9 cellular contexts compared by ENCODE assay signal in the genomic region with DNA sequence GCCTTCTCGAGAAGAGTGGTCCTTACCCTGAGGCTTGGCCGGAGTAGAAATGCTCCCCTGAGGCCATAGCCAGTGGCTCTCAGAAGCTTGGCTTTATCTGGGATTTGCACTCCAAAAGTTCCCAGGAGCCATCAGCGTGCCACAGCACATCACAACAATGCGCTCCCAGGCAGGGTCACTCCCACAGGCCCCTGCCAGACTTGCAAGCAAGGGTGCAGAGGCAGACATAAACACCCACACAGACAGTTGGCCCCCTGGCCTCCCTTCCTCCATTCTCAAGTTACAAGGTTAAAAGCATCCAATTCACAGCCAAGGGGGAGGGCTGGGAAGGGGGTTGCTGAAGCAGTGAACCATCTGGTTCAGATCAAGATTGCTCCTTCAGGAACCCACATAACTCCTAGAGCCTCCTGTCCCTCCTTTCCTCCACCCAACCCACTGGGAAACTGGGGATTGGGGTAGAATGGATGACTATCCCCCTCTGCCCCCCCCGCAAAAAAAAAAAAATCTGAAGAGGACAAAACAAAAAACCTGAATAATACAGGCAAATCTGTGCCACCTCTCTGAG. TPM values are rescaled to one million over a fixed set of nuclear protein-coding genes. Genes with fewer than 3 reads are reported as not detected.
DNase-seq lines count a peak whose midpoint lies in the region; ATAC-seq, FAIRE-seq and TF ChIP-seq lines count a peak whose summit lies in the region.
"Had no signal": no experiment of that assay in that cellular context is flagged by ENCODE, and none has a peak within 500 bp of the region (broad histone marks: within the 10 kb centered on the region; RNA-seq: fewer than 3 reads in every experiment).

No MANE protein-coding gene starts in this region.

- TF ChIP-seq CTCF in OCI-LY7 (conservative IDR thresholded peaks at IDR 0.05; ENCODE audit: low read length) = no peak

- H3K4me1 ChIP-seq in OCI-LY7 (ENCODE audit: insufficient read depth, low read length, poor library complexity, severe bottlenecking) = peaks cover 52% of the 10 kb centered on the region

- no peak overlapping the region for H2AFZ ChIP-seq in OCI-LY7 (ENCODE audit: low read length)

- H4K20me1 ChIP-seq in OCI-LY7 (ENCODE audit: insufficient read depth, low read length) = no peaks in the 10 kb centered on the region

- POLR2A ChIA-PET in OCI-LY7 (lab: Charles Lee) = interaction anchor here (0.6 to 2.1 kb wide), 7 partner anchors 12 to 86 kb away, joined by 3 to 19 read pairs (median 4); a partner anchor contains a TSS

- H3K4me2 ChIP-seq in OCI-LY7 (ENCODE audit: low read length) = peak overlapping the region; percentile 87

- peak overlapping the region; percentile 68 for H3K27ac ChIP-seq in OCI-LY7 (ENCODE audit: low read depth, low read length, poor library complexity, severe bottlenecking)

- no peaks in the 10 kb centered on the region for H3K9me2 ChIP-seq in OCI-LY7 (ENCODE audit: insufficient read depth, low read length)

- H3K79me2 ChIP-seq in OCI-LY7 (ENCODE audit: insufficient read depth, low read depth, low read length) = peaks cover 58% of the 10 kb centered on the region

- no peak for ATAC-seq in GM21529 (IDR thresholded peaks at IDR 0.05; ENCODE audit: unreplicated experiment)

- peak; percentile 4 for FAIRE-seq in endometrium (lab: Jason Lieb, UNC)
- FAIRE-seq: colon had no signal

- peak overlapping the region; percentile 97 for H3K4me3 ChIP-seq in OCI-LY7 (ENCODE audit: low read depth, low read length, poor library complexity, severe bottlenecking)

- DNase-seq in NCI-H526 (lab: John Stamatoyannopoulos, UW) (peak; percentile 9 to 27), NCI-H526 treated with DMSO at 0.1 percent for 48 hours (lab: John Stamatoyannopoulos, UW) (no peak), OCI-LY7 (ENCODE audit: low spot score) (peak; percentile 64), retina (peak; percentile 62), COR-L47 (lab: John Stamatoyannopoulos, UW) (no peak), ureter (ENCODE audit: low spot score) (no peak)

- intact Hi-C loops in OCI-LY7 (cut with micrococcal nuclease; ENCODE audit: unreplicated experiment) = no loop called here

- BruUV-seq in OCI-LY7 (replicated peaks; lab: Mats Ljungman, UMichigan) = TSS peak; percentile 53

- no peaks in the 10 kb centered on the region for H3K9me3 ChIP-seq in OCI-LY7 (ENCODE audit: low read length)

- CTCF ChIA-PET in OCI-LY7 (lab: Charles Lee; ENCODE audit: unreplicated experiment) = interaction anchor here (0.9 kb wide), 1 partner anchor 20 kb away, joined by 3 read pairs; no protein-coding TSS in a partner anchor

- H3K36me3 ChIP-seq in OCI-LY7 (ENCODE audit: insufficient read depth, low read length) = peaks cover 19% of the 10 kb centered on the region

RNA-seq across cellular contexts. Expression of a gene that starts 1.8 kb away (rescaled TPM):
- total RNA-seq in OCI-LY7 (2014; rRNA removed; shearing (Covaris generic)) = 42.6 and 44.6 TPM in 2 replicates
- total RNA-seq in OCI-LY7 (2022) = 48.5 and 61.0 TPM in 2 replicates
- 28.9 TPM for total RNA-seq in ureter

RNA-seq across cellular contexts. Expression of a gene that starts 17.3 kb away (rescaled TPM):
- total RNA-seq in OCI-LY7 (2014; rRNA removed; shearing (Covaris generic)) = 6.8 and 7.4 TPM in 2 replicates
- total RNA-seq in OCI-LY7 (2022) (14.2 and 14.3 TPM in 2 replicates), ureter (29.7 TPM)

Comparison
In these comparisons a context has a peak if more than half of its experiments do, and no peak if none do; other contexts are left out.
1. DNase-seq: peak in NCI-H526 (2 of 2), OCI-LY7 (single experiment) and retina (single experiment); none in NCI-H526 treated with DMSO at 0.1 percent for 48 hours (single experiment), COR-L47 (single experiment) and ureter (single experiment).